Comparison of ENCODE assay signal across 8 cellular contexts in the genomic region with DNA sequence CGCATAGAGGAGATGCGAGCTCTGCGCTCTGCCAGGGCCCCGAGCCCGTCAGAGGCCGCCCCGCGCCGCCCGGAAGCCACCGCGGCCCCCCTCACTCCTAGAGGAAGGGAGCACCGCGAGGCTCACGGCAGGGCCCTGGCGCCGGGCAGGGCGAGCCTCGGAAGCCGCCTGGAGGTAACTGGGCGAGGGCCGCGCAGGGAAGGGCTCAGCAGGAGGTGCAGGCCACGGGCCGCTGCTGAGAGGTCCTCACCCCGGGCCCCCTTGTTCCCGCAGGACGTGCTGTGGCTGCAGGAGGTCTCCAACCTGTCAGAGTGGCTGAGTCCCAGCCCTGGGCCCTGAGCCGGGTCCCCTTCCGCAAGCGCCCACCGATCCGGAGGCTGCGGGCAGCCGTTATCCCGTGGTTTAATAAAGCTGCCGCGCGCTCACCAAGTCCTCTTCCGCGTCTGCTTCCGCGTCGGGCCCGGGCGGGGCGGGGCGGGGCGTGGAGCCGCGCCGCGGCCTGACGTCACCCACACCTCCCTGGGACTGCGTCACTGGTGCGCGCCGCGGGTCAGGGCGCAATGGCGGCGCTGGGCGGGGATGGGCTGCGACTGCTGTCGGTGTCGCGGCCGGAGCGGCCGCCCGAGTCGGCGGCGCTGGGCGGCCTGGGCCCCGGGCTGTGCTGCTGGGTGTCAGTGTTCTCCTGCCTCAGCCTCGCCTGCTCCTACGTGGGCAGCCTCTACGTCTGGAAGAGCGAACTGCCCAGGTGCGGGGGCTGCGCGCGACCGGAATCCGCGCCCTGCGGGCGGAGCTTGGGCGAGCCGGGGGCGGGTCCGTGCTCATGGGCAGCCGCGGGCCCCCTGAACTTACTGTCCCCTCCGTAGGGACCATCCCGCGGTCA. TPM values are rescaled to one million over a fixed set of nuclear protein-coding genes. Genes with fewer than 3 reads are reported as not detected.
DNase-seq lines count a peak whose midpoint lies in the region; ATAC-seq lines count a peak whose summit lies in the region.

A gene with protein sequence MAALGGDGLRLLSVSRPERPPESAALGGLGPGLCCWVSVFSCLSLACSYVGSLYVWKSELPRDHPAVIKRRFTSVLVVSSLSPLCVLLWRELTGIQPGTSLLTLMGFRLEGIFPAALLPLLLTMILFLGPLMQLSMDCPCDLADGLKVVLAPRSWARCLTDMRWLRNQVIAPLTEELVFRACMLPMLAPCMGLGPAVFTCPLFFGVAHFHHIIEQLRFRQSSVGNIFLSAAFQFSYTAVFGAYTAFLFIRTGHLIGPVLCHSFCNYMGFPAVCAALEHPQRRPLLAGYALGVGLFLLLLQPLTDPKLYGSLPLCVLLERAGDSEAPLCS (plus strand): TSS at position 546 of the 880 bp plus-strand sequence. CDS start 15 bp downstream, at position 561.

- peak; percentile 98 for DNase-seq in AG08396 (ENCODE audit: low spot score)
- DNase-seq in NCI-H226 = peak; percentile 82
- DNase-seq in activated CD4-positive, alpha-beta T cell treated with anti-CD3 and anti-CD28 coated beads for 1 hour = peak; percentile 86
- DNase-seq in cerebellum (ENCODE audit: low spot score) = peak; percentile 94
- peak; percentile 92 for DNase-seq in kidney tubule cell (ENCODE audit: low spot score)
- DNase-seq in stimulated activated CD4-positive, alpha-beta T cell treated with anti-CD3 and anti-CD28 coated beads, Interleukin-1b, Interleukin-23, amount 100 ng/mL, for 24 hours (ENCODE audit: low read depth in 4 of 4, low spot score in 1 of 4) = peak; percentile 67 to 85 (median 82)

- ATAC-seq in GM18907 (IDR thresholded peaks at IDR 0.05; ENCODE audit: unreplicated experiment) = peak; percentile 67
- ATAC-seq in HG03159 (IDR thresholded peaks at IDR 0.05; ENCODE audit: unreplicated experiment) = peak; percentile 79

RNA-seq across cellular contexts. Expression of the gene that starts here (rescaled TPM):
- 18.1 TPM for total RNA-seq in cerebellum

Comparison
In these comparisons a context has a peak if more than half of its experiments do, and no peak if none do; other contexts are left out.
1. Peak in every context shown above with its lines: DNase-seq and ATAC-seq.